8 cellular contexts compared by ENCODE assay signal in genomic region chr17:75524971-75525805, GRCh38. TPM values are rescaled to one million over a fixed set of nuclear protein-coding genes. Genes with fewer than 3 reads are reported as not detected.
A peak's percentile ranks its signal among the peaks of the same experiment; 100 is the strongest.
DNase-seq lines count a peak whose midpoint lies in the region; ATAC-seq and TF ChIP-seq lines count a peak whose summit lies in the region.

A gene with protein sequence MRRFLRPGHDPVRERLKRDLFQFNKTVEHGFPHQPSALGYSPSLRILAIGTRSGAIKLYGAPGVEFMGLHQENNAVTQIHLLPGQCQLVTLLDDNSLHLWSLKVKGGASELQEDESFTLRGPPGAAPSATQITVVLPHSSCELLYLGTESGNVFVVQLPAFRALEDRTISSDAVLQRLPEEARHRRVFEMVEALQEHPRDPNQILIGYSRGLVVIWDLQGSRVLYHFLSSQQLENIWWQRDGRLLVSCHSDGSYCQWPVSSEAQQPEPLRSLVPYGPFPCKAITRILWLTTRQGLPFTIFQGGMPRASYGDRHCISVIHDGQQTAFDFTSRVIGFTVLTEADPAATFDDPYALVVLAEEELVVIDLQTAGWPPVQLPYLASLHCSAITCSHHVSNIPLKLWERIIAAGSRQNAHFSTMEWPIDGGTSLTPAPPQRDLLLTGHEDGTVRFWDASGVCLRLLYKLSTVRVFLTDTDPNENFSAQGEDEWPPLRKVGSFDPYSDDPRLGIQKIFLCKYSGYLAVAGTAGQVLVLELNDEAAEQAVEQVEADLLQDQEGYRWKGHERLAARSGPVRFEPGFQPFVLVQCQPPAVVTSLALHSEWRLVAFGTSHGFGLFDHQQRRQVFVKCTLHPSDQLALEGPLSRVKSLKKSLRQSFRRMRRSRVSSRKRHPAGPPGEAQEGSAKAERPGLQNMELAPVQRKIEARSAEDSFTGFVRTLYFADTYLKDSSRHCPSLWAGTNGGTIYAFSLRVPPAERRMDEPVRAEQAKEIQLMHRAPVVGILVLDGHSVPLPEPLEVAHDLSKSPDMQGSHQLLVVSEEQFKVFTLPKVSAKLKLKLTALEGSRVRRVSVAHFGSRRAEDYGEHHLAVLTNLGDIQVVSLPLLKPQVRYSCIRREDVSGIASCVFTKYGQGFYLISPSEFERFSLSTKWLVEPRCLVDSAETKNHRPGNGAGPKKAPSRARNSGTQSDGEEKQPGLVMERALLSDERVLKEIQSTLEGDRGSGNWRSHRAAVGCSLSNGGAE (plus strand): TSS chr17:75525697. CDS start chr17:75543427, 17,730 bp downstream.

- peak; percentile 58 for TF ChIP-seq CTCF in upper lobe of right lung (IDR thresholded peaks at IDR 0.05)

- DNase-seq in DMS53 treated with DMSO at 0.1 percent for 48 hours (lab: John Stamatoyannopoulos, UW; ENCODE audit: unreplicated experiment) (peak; percentile 86), M059J (ENCODE audit: low read depth) (peak; percentile 76), SJSA1 (ENCODE audit: low read depth in 1 of 2, low spot score in 2 of 2) (peak in 1 of 2 experiments; percentile 51), glomerular visceral epithelial cell (ENCODE audit: extremely low spot score) (peak; percentile 90), pons (ENCODE audit: low spot score) (peak; percentile 69), upper lobe of right lung (peak; percentile 94)
- peak; percentile 72 for DNase-seq in activated gamma-delta T cell treated with anti-CD3 and anti-CD28 coated beads, Interleukin-2, amount 50 U/mL, for 16 hours (ENCODE audit: low read depth)

- H3K9me3 ChIP-seq in SJSA1 (replicated peaks) (0 out of 2 replicates have a peak, but pooled peaks cover 6% of the 10 kb centered on the region), upper lobe of right lung (no peaks in the 10 kb centered on the region)

- ATAC-seq in GM21825 (IDR thresholded peaks at IDR 0.05; ENCODE audit: unreplicated experiment), result peak; percentile 74
- peak; percentile 93 for ATAC-seq in upper lobe of right lung

- H3K27me3 ChIP-seq in SJSA1 (replicated peaks) (peaks cover 11% of the 10 kb centered on the region), upper lobe of right lung (no peaks in the 10 kb centered on the region)

- H3K36me3 ChIP-seq in SJSA1 (peaks cover 33% of the 10 kb centered on the region), upper lobe of right lung (peaks cover 9% of the 10 kb centered on the region)

- peak within 1 kb of the TSS; percentile 48 for H3K4me3 ChIP-seq in SJSA1
- peak within 1 kb of the TSS; percentile 70 for H3K4me3 ChIP-seq in upper lobe of right lung

- H3K4me1 ChIP-seq in SJSA1 (replicated peaks) (peaks cover 13% of the 10 kb centered on the region), upper lobe of right lung (peaks cover 14% of the 10 kb centered on the region)

- no peak within 1 kb of the TSS for H3K27ac ChIP-seq in SJSA1
- peak within 1 kb of the TSS; percentile 80 for H3K27ac ChIP-seq in upper lobe of right lung

- intact Hi-C loops in upper lobe of right lung (cut with DNase I), result loop anchor here (10.0 kb wide), 1 partner anchor 60 kb away; the partner anchor contains the start of gene MYO15B

RNA-seq across cellular contexts. Expression of the gene that starts here (rescaled TPM):
- 4.1 and 4.5 TPM in 2 replicates for total RNA-seq in M059J (2014; rRNA removed; shearing (Covaris generic))
- 5.8 and 6.6 TPM in 2 replicates for total RNA-seq in SJSA1 (2014; rRNA removed; shearing (Covaris generic))
- 133 TPM for total RNA-seq in upper lobe of right lung

Comparison
In these comparisons a context has a peak if more than half of its experiments do, and no peak if none do; other contexts are left out.
1. RNA of the gene that starts here (total RNA-seq): 133 TPM in upper lobe of right lung (single experiment); 5.8 to 6.6 TPM in SJSA1 and 4.1 to 4.5 TPM in M059J; every median in the first group is over 10 times any median in the second.